21 cellular contexts compared by ENCODE assay signal in the genomic region with DNA sequence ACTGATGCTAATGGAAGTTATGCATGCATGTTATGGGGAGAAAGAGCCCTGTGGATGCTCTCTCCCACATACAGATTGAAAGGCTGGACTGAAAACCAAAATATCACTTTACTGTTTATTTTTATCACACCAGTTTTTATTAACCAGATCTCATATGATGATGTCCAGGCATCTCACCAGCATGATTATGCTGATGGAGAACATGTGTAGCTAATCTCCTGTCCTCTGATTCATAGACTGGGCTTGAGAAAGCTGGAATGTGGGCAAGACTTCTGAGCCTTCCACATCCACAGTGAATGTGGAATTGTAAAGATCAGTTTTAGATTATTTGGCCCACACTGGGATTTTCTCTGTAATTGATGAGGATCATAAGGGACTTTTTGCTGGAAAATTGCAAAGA.
A peak's percentile ranks its signal among the peaks of the same experiment; 100 is the strongest.
DNase-seq lines count a peak whose midpoint lies in the region; ATAC-seq and TF ChIP-seq lines count a peak whose summit lies in the region.
"Had no signal": no experiment of that assay in that cellular context is flagged by ENCODE, and none has a peak within 500 bp of the region (broad histone marks: within the 10 kb centered on the region; RNA-seq: fewer than 3 reads in every experiment).

No MANE protein-coding gene starts in this region.

- no peaks in the 10 kb centered on the region for H3K79me2 ChIP-seq in smooth muscle cell (ENCODE audit: low read depth)

- H3K4me2 ChIP-seq in smooth muscle cell, result peak overlapping the region; percentile 70
- H3K4me2 ChIP-seq: GM23338 had no signal

- H3K9me3 ChIP-seq in smooth muscle cell (replicated peaks; ENCODE audit: low read depth), result no peaks in the 10 kb centered on the region
- H3K9me3 ChIP-seq: SJCRH30 had no signal

- TF ChIP-seq CTCF in fibroblast of the aortic adventitia (IDR thresholded peaks at IDR 0.05; ENCODE audit: insufficient read depth, low read length) (no peak), smooth muscle cell (IDR thresholded peaks at IDR 0.05; ENCODE audit: borderline replicate concordance, insufficient read depth, poor library complexity, severe bottlenecking) (no peak)

- H3K4me3 ChIP-seq in fibroblast of the aortic adventitia (ENCODE audit: low read depth, low read length) (no peak overlapping the region), smooth muscle cell (no peak overlapping the region)
- H3K4me3 ChIP-seq: GM12878, GM23338, SJCRH30 had no signal

- H3F3A ChIP-seq in smooth muscle cell (ENCODE audit: low read depth), result peaks cover 5% of the 10 kb centered on the region

- no peak overlapping the region for H2AFZ ChIP-seq in smooth muscle cell (ENCODE audit: low read depth)
- H2AFZ ChIP-seq: GM23338 had no signal

- no peaks in the 10 kb centered on the region for H4K20me1 ChIP-seq in smooth muscle cell (ENCODE audit: low read depth)

- DNase-seq in GM03348 (ENCODE audit: low spot score) (peak; percentile 54), amniotic epithelial cell (ENCODE audit: low read depth) (peak; percentile 40), fibroblast of the aortic adventitia (ENCODE audit: low read depth) (peak; percentile 65), smooth muscle cell (lab: John Stamatoyannopoulos, UW; ENCODE audit: unreplicated experiment) (no peak), inferior parietal cortex (ENCODE audit: extremely low spot score) (no peak), A172 (ENCODE audit: low spot score) (no peak), globus pallidus (ENCODE audit: low spot score) (no peak)
- DNase-seq: ACHN; C1 segment of cervical spinal cord; KBM-7; NCI-H1048; NCI-H1694; NCI-H2107; NCI-H69; NK-92 treated with Interleukin-12 subunit alpha and Interleukin-12 subunit beta, amount 100 ng/mL, for 24 hours; OCI-M1; SJCRH30 had no signal

- H3K27me3 ChIP-seq in smooth muscle cell (ENCODE audit: low read depth), result peaks cover 9% of the 10 kb centered on the region
- H3K27me3 ChIP-seq: SJCRH30 had no signal

- no peaks in the 10 kb centered on the region for H3K36me3 ChIP-seq in smooth muscle cell (ENCODE audit: low read depth)
- H3K36me3 ChIP-seq: SJCRH30 had no signal

- no peaks in the 10 kb centered on the region for H3K4me1 ChIP-seq in smooth muscle cell (ENCODE audit: low read depth)
- H3K4me1 ChIP-seq: SJCRH30 had no signal

- peak overlapping the region; percentile 23 for H3K9ac ChIP-seq in smooth muscle cell (ENCODE audit: low read depth)

- ATAC-seq in GM18870 (IDR thresholded peaks at IDR 0.05; ENCODE audit: unreplicated experiment), result no peak
- ATAC-seq: GM12878, GM23338 had no signal

- H3K27ac ChIP-seq in smooth muscle cell (ENCODE audit: low read depth), result peak overlapping the region; percentile 55
- H3K27ac ChIP-seq: RWPE1, SJCRH30 had no signal

Comparison
In these comparisons a context has a peak if more than half of its experiments do, and no peak if none do; other contexts are left out.
1. DNase-seq: peak in GM03348 (single experiment), amniotic epithelial cell (single experiment) and fibroblast of the aortic adventitia (single experiment); none in smooth muscle cell (single experiment), inferior parietal cortex (single experiment), A172 (single experiment) and globus pallidus (single experiment).